In genomic region chr3:138230525-138230924, GRCh38 we compare ENCODE assay signal across 2 cellular contexts.
A peak's percentile ranks its signal among the peaks of the same experiment; 100 is the strongest.
TF ChIP-seq lines count a peak whose summit lies in the region.

No MANE protein-coding gene starts in this region.

TF ChIP-seq in SK-N-SH, 30 proteins besides CTCF, POLR2A, EP300 and RAD21:
- no peak for TF ChIP-seq GABPA (IDR thresholded peaks at IDR 0.05; ENCODE audit: low read depth)
- no peak for TF ChIP-seq IRF3 (IDR thresholded peaks at IDR 0.05; ENCODE audit: low read depth, low read length)
- TF ChIP-seq JUND (IDR thresholded peaks at IDR 0.05): peak; percentile 38; the same call in 1 of the 2 replicates
- TF ChIP-seq REST (IDR thresholded peaks at IDR 0.05; ENCODE audit: low read depth, low read length): no peak
- 0 out of 2 replicates have a peak, but pooled peaks have one; percentile 10 for TF ChIP-seq TCF12 (IDR thresholded peaks at IDR 0.05)
- no peak for TF ChIP-seq NRF1 (IDR thresholded peaks at IDR 0.05; ENCODE audit: low read depth, low read length)
- no peak for TF ChIP-seq RXRA (IDR thresholded peaks at IDR 0.05; ENCODE audit: borderline replicate concordance, low read depth)
- TF ChIP-seq EZH2phosphoT487 (IDR thresholded peaks at IDR 0.05; ENCODE audit: borderline replicate concordance, low read depth): no peak
- peak; percentile 48; the same call in 1 of the 2 replicates for TF ChIP-seq FOSL2 (IDR thresholded peaks at IDR 0.05; ENCODE audit: borderline replicate concordance, low read depth)
- TF ChIP-seq FOXM1 (IDR thresholded peaks at IDR 0.05; ENCODE audit: low read depth): no peak

TF ChIP-seq in HepG2, 621 proteins besides CTCF, POLR2A, EP300 and RAD21:
- no peak for TF ChIP-seq TFDP1 (CRISPR knock-in tag; IDR thresholded peaks at IDR 0.05; ENCODE audit: borderline replicate concordance)
